ENCODE assay signal across 22 cellular contexts in genomic region chr1:184865831-184866230, GRCh38.
A peak's percentile ranks its signal among the peaks of the same experiment; 100 is the strongest.
DNase-seq lines count a peak whose midpoint lies in the region; ATAC-seq and TF ChIP-seq lines count a peak whose summit lies in the region.
"Had no signal": no experiment of that assay in that cellular context is flagged by ENCODE, and none has a peak within 500 bp of the region (broad histone marks: within the 10 kb centered on the region; RNA-seq: fewer than 3 reads in every experiment).

No MANE protein-coding gene starts in this region.

- H3K27ac ChIP-seq in OCI-LY3 (ENCODE audit: low read length) (peak overlapping the region; percentile 94), esophagus muscularis mucosa (replicated peaks in 1 of 4) (peak overlapping the region in 3 of 4 donors; percentile 13 to 70 (median 68))
- H3K27ac ChIP-seq: neural progenitor cell had no signal

- intact Hi-C loops in esophagus muscularis mucosa (cut with DNase I), result no loop called here

- WGBS in esophagus muscularis mucosa, result 86% methylated on average over 1 of the region's 1 CpG

- peaks cover 44% of the 10 kb centered on the region for H3K4me1 Mint-ChIP-seq in T-helper 2 cell treated with Interferon-gamma antibody and Interleukin-4, amounts not matched to agents 5 μg/mL and 100 μg/mL, for 36 hours (ENCODE audit: low read depth)
- peaks cover 58% of the 10 kb centered on the region for H3K4me1 Mint-ChIP-seq in stimulated activated effector memory CD8-positive, alpha-beta T cell treated with anti-CD3 and anti-CD28 coated beads, Interleukin-12 subunit alpha, Interleukin-12 subunit beta, amount 100 ng/mL, for 72 hours
- H3K4me1 Mint-ChIP-seq: neural progenitor cell had no signal

- H3K79me2 ChIP-seq in OCI-LY3 (ENCODE audit: low read length), result peaks cover 35% of the 10 kb centered on the region

- H3K4me1 ChIP-seq in OCI-LY3 (ENCODE audit: low read length) (peaks cover 98% of the 10 kb centered on the region), esophagus muscularis mucosa (peaks cover 13 to 37% (median 27%) of the 10 kb centered on the region in 4 donors)
- H3K4me1 ChIP-seq: neural progenitor cell had no signal

- H3K27me3 ChIP-seq in OCI-LY3 (ENCODE audit: low read depth, low read length) (no peaks in the 10 kb centered on the region), esophagus muscularis mucosa (no peaks in the 10 kb centered on the region)
- H3K27me3 ChIP-seq: heart right ventricle, neural progenitor cell, upper lobe of left lung had no signal

- H3K27ac Mint-ChIP-seq in T-helper 2 cell treated with Interferon-gamma antibody and Interleukin-4, amounts not matched to agents 5 μg/mL and 100 μg/mL, for 36 hours, result peak overlapping the region; percentile 75
- H3K27ac Mint-ChIP-seq in stimulated activated effector memory CD8-positive, alpha-beta T cell treated with anti-CD3 and anti-CD28 coated beads, Interleukin-12 subunit alpha, Interleukin-12 subunit beta, amount 100 ng/mL, for 72 hours, result peak overlapping the region; percentile 90
- H3K27ac Mint-ChIP-seq: neural progenitor cell, progenitor cell of endocrine pancreas had no signal

- no peaks in the 10 kb centered on the region for H4K20me1 ChIP-seq in OCI-LY3 (ENCODE audit: insufficient read depth, low read length)

- H3K27me3 Mint-ChIP-seq in T-helper 2 cell treated with Interferon-gamma antibody and Interleukin-4, amounts not matched to agents 5 μg/mL and 100 μg/mL, for 36 hours (ENCODE audit: low read depth), result peaks cover 9% of the 10 kb centered on the region

- no peak for TF ChIP-seq EP300 in esophagus muscularis mucosa (IDR thresholded peaks at IDR 0.05)

- peak overlapping the region; percentile 69 for H3K9ac ChIP-seq in OCI-LY3 (ENCODE audit: low read length)
- H3K9ac ChIP-seq: neural progenitor cell had no signal

- H3K4me3 ChIP-seq in OCI-LY3 (ENCODE audit: low read length) (peak overlapping the region; percentile 20), esophagus muscularis mucosa (no peak overlapping the region)
- H3K4me3 ChIP-seq: heart right ventricle, mucosa of descending colon, neural progenitor cell, upper lobe of left lung had no signal

- no peaks in the 10 kb centered on the region for H3K9me3 ChIP-seq in OCI-LY3 (ENCODE audit: insufficient read depth, low read length)
- no peaks in the 10 kb centered on the region for H3K9me3 ChIP-seq in esophagus muscularis mucosa
- H3K9me3 ChIP-seq: heart right ventricle, mucosa of descending colon, upper lobe of left lung had no signal

- peak overlapping the region; percentile 74 for H3K4me2 ChIP-seq in OCI-LY3 (ENCODE audit: low read length)
- H3K4me2 ChIP-seq: neural progenitor cell had no signal

- H3K36me3 ChIP-seq in OCI-LY3 (replicated peaks; ENCODE audit: low read depth, low read length), result peaks cover 40% of the 10 kb centered on the region
- no peaks in the 10 kb centered on the region for H3K36me3 ChIP-seq in esophagus muscularis mucosa
- H3K36me3 ChIP-seq: neural progenitor cell, upper lobe of left lung had no signal

- H3K4me3 Mint-ChIP-seq in T-helper 2 cell treated with Interferon-gamma antibody and Interleukin-4, amounts not matched to agents 5 μg/mL and 100 μg/mL, for 36 hours, result peak overlapping the region; percentile 9
- peak overlapping the region; percentile 1 for H3K4me3 Mint-ChIP-seq in stimulated activated effector memory CD8-positive, alpha-beta T cell treated with anti-CD3 and anti-CD28 coated beads, Interleukin-12 subunit alpha, Interleukin-12 subunit beta, amount 100 ng/mL, for 72 hours
- H3K4me3 Mint-ChIP-seq: activated naive CD4-positive, alpha-beta T cell treated with anti-CD3 and anti-CD28 coated beads for 36 hours; neural progenitor cell had no signal

- no peak overlapping the region for H2AFZ ChIP-seq in OCI-LY3 (ENCODE audit: low read depth, low read length)
- H2AFZ ChIP-seq: neural progenitor cell had no signal

- no peak for TF ChIP-seq POLR2A in esophagus muscularis mucosa (IDR thresholded peaks at IDR 0.05; ENCODE audit: low read depth)

- H3K9me3 Mint-ChIP-seq in T-helper 2 cell treated with Interferon-gamma antibody and Interleukin-4, amounts not matched to agents 5 μg/mL and 100 μg/mL, for 36 hours, result peaks cover 16% of the 10 kb centered on the region
- H3K9me3 Mint-ChIP-seq in stimulated activated effector memory CD8-positive, alpha-beta T cell treated with anti-CD3 and anti-CD28 coated beads, Interleukin-12 subunit alpha, Interleukin-12 subunit beta, amount 100 ng/mL, for 72 hours, result no peaks in the 10 kb centered on the region
- H3K9me3 Mint-ChIP-seq: activated naive CD4-positive, alpha-beta T cell treated with anti-CD3 and anti-CD28 coated beads for 36 hours; neural progenitor cell had no signal

- ATAC-seq in stimulated activated effector memory CD8-positive, alpha-beta T cell treated with anti-CD3 and anti-CD28 coated beads, Interleukin-12 subunit alpha, Interleukin-12 subunit beta, amount 100 ng/mL, for 72 hours, result no peak
- ATAC-seq in HG03521 (IDR thresholded peaks at IDR 0.05; ENCODE audit: unreplicated experiment), result no peak
- ATAC-seq: heart right ventricle, mucosa of descending colon had no signal

- TF ChIP-seq CTCF in OCI-LY3 (IDR thresholded peaks at IDR 0.05; ENCODE audit: low read depth, low read length) (no peak), esophagus muscularis mucosa (IDR thresholded peaks at IDR 0.05) (no peak), GM13976 (IDR thresholded peaks at IDR 0.05; ENCODE audit: borderline replicate concordance, control extremely low read depth, extremely low read depth, insufficient read depth, missing control alignments) (no peak)

- in situ Hi-C loops in GM13976 (cut with MboI; ENCODE audit: low sequenced_read_pairs, unreplicated experiment), result no loop called here

- DNase-seq in T-helper 2 cell treated with Interferon-gamma antibody and Interleukin-4, amounts not matched to agents 5 μg/mL and 100 μg/mL, for 36 hours (ENCODE audit: low spot score), result no peak
- DNase-seq in T-helper 2 cell (no peak), esophagus muscularis mucosa (ENCODE audit: extremely low spot score) (no peak), hypothalamus (lab: John Stamatoyannopoulos, UW) (no peak), GM13976 (ENCODE audit: low spot score) (no peak)
- DNase-seq in stimulated activated effector memory CD8-positive, alpha-beta T cell treated with anti-CD3 and anti-CD28 coated beads, Interleukin-12 subunit alpha, Interleukin-12 subunit beta, amount 100 ng/mL, for 72 hours (ENCODE audit: low spot score in 2 of 2), result no peak
- DNase-seq: 8988T; activated CD4-positive, alpha-beta T cell treated with anti-CD3 and anti-CD28 coated beads for 48 hours; activated naive CD4-positive, alpha-beta T cell treated with anti-CD3 and anti-CD28 coated beads for 36 hours; cerebellar nuclear complex; effector memory CD4-positive, alpha-beta T cell; heart right ventricle; mucosa of descending colon; NCI-H1092; NCI-H2081; NK-92 treated with Interleukin-12 subunit alpha and Interleukin-12 subunit beta, amount 100 ng/mL, for 24 hours; stimulated activated CD4-positive, alpha-beta T cell treated with anti-CD3 and anti-CD28 coated beads, Interleukin-2, amount 100 ng/mL, for 24 hours; upper lobe of left lung had no signal

- peaks cover 42% of the 10 kb centered on the region for H3K36me3 Mint-ChIP-seq in T-helper 2 cell treated with Interferon-gamma antibody and Interleukin-4, amounts not matched to agents 5 μg/mL and 100 μg/mL, for 36 hours (ENCODE audit: low read depth)
- peaks cover 32% of the 10 kb centered on the region for H3K36me3 Mint-ChIP-seq in stimulated activated effector memory CD8-positive, alpha-beta T cell treated with anti-CD3 and anti-CD28 coated beads, Interleukin-12 subunit alpha, Interleukin-12 subunit beta, amount 100 ng/mL, for 72 hours
- H3K36me3 Mint-ChIP-seq: neural progenitor cell had no signal
